Comparison of ENCODE assay signal across 8 cellular contexts in genomic region chr14:55277972-55278740, GRCh38. TPM values are rescaled to one million over a fixed set of nuclear protein-coding genes. Genes with fewer than 3 reads are reported as not detected.
A peak's percentile ranks its signal among the peaks of the same experiment; 100 is the strongest.
DNase-seq lines count a peak whose midpoint lies in the region; ATAC-seq and TF ChIP-seq lines count a peak whose summit lies in the region.

No MANE protein-coding gene starts in this region.

- no peak overlapping the region for H3K27ac ChIP-seq in brain microvascular endothelial cell

- peak overlapping the region; percentile 41 for H3K4me3 Mint-ChIP-seq in activated naive CD4-positive, alpha-beta T cell treated with anti-CD3 and anti-CD28 coated beads for 36 hours
- peak overlapping the region; percentile 21 for H3K4me3 Mint-ChIP-seq in T-helper 17 cell
- H3K4me3 Mint-ChIP-seq in stimulated activated naive CD8-positive, alpha-beta T cell treated with anti-CD3 and anti-CD28 coated beads, Interleukin-15, Interleukin-2, amounts not matched to agents 100 ng/mL and 50 ng/mL, for 24 hours = peak overlapping the region; percentile 40

- in situ Hi-C loops in brain microvascular endothelial cell (cut with HindIII; ENCODE audit: low pct_ligation_motif_present, low sequenced_read_pairs) = no loop called here

- no peaks in the 10 kb centered on the region for H3K36me3 ChIP-seq in brain microvascular endothelial cell (replicated peaks)

- intact Hi-C loops in activated naive CD4-positive, alpha-beta T cell treated with anti-CD3 and anti-CD28 coated beads for 36 hours (cut with micrococcal nuclease) = loop anchor here (10.0 kb wide), 1 partner anchor 773 kb away; the partner anchor contains the start of gene CGRRF1

- CTCF ChIA-PET in activated naive CD4-positive, alpha-beta T cell treated with anti-CD3 and anti-CD28 coated beads for 36 hours (lab: Charles Lee) = interaction anchor here (0.7 to 3.5 kb wide), 2 partner anchors 13 to 77 kb away, joined by 3 to 17 read pairs; no protein-coding TSS in a partner anchor

- DNase-seq in activated naive CD4-positive, alpha-beta T cell treated with anti-CD3 and anti-CD28 coated beads for 36 hours = peak; percentile 47
- no peak for DNase-seq in activated naive CD4-positive, alpha-beta T cell treated with Interleukin-2 at 50 U/mL for 16 hours
- DNase-seq in T-helper 17 cell = no peak
- no peak for DNase-seq in NCI-H446 (lab: John Stamatoyannopoulos, UW)
- DNase-seq in brain microvascular endothelial cell = no peak

- H3K4me3 ChIP-seq in brain microvascular endothelial cell (ENCODE audit: low read depth, low read length) = no peak overlapping the region

- no peaks in the 10 kb centered on the region for H3K27me3 Mint-ChIP-seq in activated naive CD4-positive, alpha-beta T cell treated with anti-CD3 and anti-CD28 coated beads for 36 hours (ENCODE audit: low read depth)
- no peaks in the 10 kb centered on the region for H3K27me3 Mint-ChIP-seq in T-helper 17 cell
- no peaks in the 10 kb centered on the region for H3K27me3 Mint-ChIP-seq in stimulated activated naive CD8-positive, alpha-beta T cell treated with anti-CD3 and anti-CD28 coated beads, Interleukin-15, Interleukin-2, amounts not matched to agents 100 ng/mL and 50 ng/mL, for 24 hours

- H3K9me3 Mint-ChIP-seq in activated naive CD4-positive, alpha-beta T cell treated with anti-CD3 and anti-CD28 coated beads for 36 hours = no peaks in the 10 kb centered on the region
- H3K9me3 Mint-ChIP-seq in stimulated activated naive CD8-positive, alpha-beta T cell treated with anti-CD3 and anti-CD28 coated beads, Interleukin-15, Interleukin-2, amounts not matched to agents 100 ng/mL and 50 ng/mL, for 24 hours = no peaks in the 10 kb centered on the region

- ATAC-seq in HG03060 (IDR thresholded peaks at IDR 0.05; ENCODE audit: low read depth, unreplicated experiment) (peak; percentile 82), T-helper 17 cell (peak; percentile 60), esophagus mucosa (no peak)

- peak overlapping the region; percentile 60 for H3K27ac Mint-ChIP-seq in activated naive CD4-positive, alpha-beta T cell treated with anti-CD3 and anti-CD28 coated beads for 36 hours
- H3K27ac Mint-ChIP-seq in T-helper 17 cell = peak overlapping the region; percentile 72
- H3K27ac Mint-ChIP-seq in stimulated activated naive CD8-positive, alpha-beta T cell treated with anti-CD3 and anti-CD28 coated beads, Interleukin-15, Interleukin-2, amounts not matched to agents 100 ng/mL and 50 ng/mL, for 24 hours = peak overlapping the region; percentile 36

- H3K9me3 ChIP-seq in T-helper 17 cell (ENCODE audit: control insufficient read depth, low read length, poor library complexity, severe bottlenecking) = no peaks in the 10 kb centered on the region

- no peaks in the 10 kb centered on the region for H3K27me3 ChIP-seq in brain microvascular endothelial cell (replicated peaks)

- peaks cover 64% of the 10 kb centered on the region for H3K4me1 Mint-ChIP-seq in activated naive CD4-positive, alpha-beta T cell treated with anti-CD3 and anti-CD28 coated beads for 36 hours (ENCODE audit: low read depth)
- peaks cover 47% of the 10 kb centered on the region for H3K4me1 Mint-ChIP-seq in T-helper 17 cell
- peaks cover 63% of the 10 kb centered on the region for H3K4me1 Mint-ChIP-seq in stimulated activated naive CD8-positive, alpha-beta T cell treated with anti-CD3 and anti-CD28 coated beads, Interleukin-15, Interleukin-2, amounts not matched to agents 100 ng/mL and 50 ng/mL, for 24 hours (ENCODE audit: low read depth)

- no peak for TF ChIP-seq CTCF in brain microvascular endothelial cell (IDR thresholded peaks at IDR 0.05; ENCODE audit: low read depth, low read length, missing control alignments)

- H3K36me3 Mint-ChIP-seq in activated naive CD4-positive, alpha-beta T cell treated with anti-CD3 and anti-CD28 coated beads for 36 hours (ENCODE audit: low read depth) = peaks cover 9% of the 10 kb centered on the region
- no peaks in the 10 kb centered on the region for H3K36me3 Mint-ChIP-seq in T-helper 17 cell (ENCODE audit: low read depth)
- H3K36me3 Mint-ChIP-seq in stimulated activated naive CD8-positive, alpha-beta T cell treated with anti-CD3 and anti-CD28 coated beads, Interleukin-15, Interleukin-2, amounts not matched to agents 100 ng/mL and 50 ng/mL, for 24 hours (ENCODE audit: low read depth) = peaks cover 5% of the 10 kb centered on the region

RNA-seq across cellular contexts. Expression of gene FBXO34, which starts 6.9 kb away (rescaled TPM):
- 10 to 100 TPM; 17.4 to 17.7 TPM for total RNA-seq in activated naive CD4-positive, alpha-beta T cell treated with anti-CD3 and anti-CD28 coated beads for 36 hours
- total RNA-seq in T-helper 17 cell (10 to 100 TPM; 20.5 to 27.8 TPM), esophagus mucosa (36.0 TPM)
